11 cellular contexts compared by ENCODE assay signal in genomic region chr10:113957013-113957412, GRCh38.
DNase-seq lines count a peak whose midpoint lies in the region; ATAC-seq, FAIRE-seq and TF ChIP-seq lines count a peak whose summit lies in the region.
"Had no signal": no experiment of that assay in that cellular context is flagged by ENCODE, and none has a peak within 500 bp of the region (broad histone marks: within the 10 kb centered on the region; RNA-seq: fewer than 3 reads in every experiment).

No MANE protein-coding gene starts in this region.

- H3K14ac ChIP-seq in neuronal stem cell (ENCODE audit: low read length): no peak overlapping the region

- no peak overlapping the region for H3K23ac ChIP-seq in neuronal stem cell (ENCODE audit: low read depth, low read length, poor library complexity)

- no peak overlapping the region for H4K8ac ChIP-seq in neuronal stem cell (ENCODE audit: low read depth, low read length)

- FAIRE-seq in astrocyte (lab: Jason Lieb, UNC): no peak
- FAIRE-seq: K562 had no signal

- H4K20me1 ChIP-seq in astrocyte (ENCODE audit: insufficient read depth, low read length): no peaks in the 10 kb centered on the region

- H2AFZ ChIP-seq in astrocyte (ENCODE audit: low read depth, low read length) (no peak overlapping the region), neuronal stem cell (ENCODE audit: low read length) (no peak overlapping the region)

- no peaks in the 10 kb centered on the region for H3K79me1 ChIP-seq in neuronal stem cell (ENCODE audit: low read depth, low read length)

- H3K4me1 Mint-ChIP-seq in astrocyte (ENCODE audit: low read depth, unreplicated experiment): peaks cover 45% of the 10 kb centered on the region
- H3K4me1 Mint-ChIP-seq in T-cell: peaks cover 27 to 46% (median 39%) of the 10 kb centered on the region in 3 donors

- no peaks in the 10 kb centered on the region for H3K79me2 ChIP-seq in astrocyte (ENCODE audit: insufficient read depth, low read length)

- H2BK12ac ChIP-seq in neuronal stem cell (ENCODE audit: low read length): no peak overlapping the region

- no peak overlapping the region for H3K18ac ChIP-seq in neuronal stem cell (ENCODE audit: low read length)

- POLR2A ChIA-PET in T-cell (lab: Charles Lee): no interaction called here

- ATAC-seq in T-cell (replicated peaks in 1 of 4): no peak
- ATAC-seq in GM21423 (IDR thresholded peaks at IDR 0.05; ENCODE audit: unreplicated experiment): no peak
- ATAC-seq: K562 had no signal

- H2BK5ac ChIP-seq in neuronal stem cell (ENCODE audit: low read length): no peak overlapping the region

- DNase-seq in GM03348 (ENCODE audit: low spot score): peak; percentile 30
- DNase-seq in astrocyte (ENCODE audit: low read depth): peak; percentile 84
- DNase-seq in foreskin melanocyte: peak; percentile 31
- peak; percentile 69 for DNase-seq in skeletal muscle cell (ENCODE audit: low read depth)
- no peak for DNase-seq in T-cell
- DNase-seq in neuronal stem cell (ENCODE audit: low spot score): no peak
- no peak for DNase-seq in stimulated activated CD4-positive, alpha-beta T cell treated with anti-CD3 and anti-CD28 coated beads, Interleukin-4, amount 100 ng/mL, for 24 hours
- DNase-seq: cerebellar nuclear complex, SW 1271 had no signal

- no peak overlapping the region for H2BK15ac ChIP-seq in neuronal stem cell (ENCODE audit: low read length)

- H3K4me2 ChIP-seq in astrocyte (ENCODE audit: low read length) (peak overlapping the region; percentile 13), neuronal stem cell (ENCODE audit: insufficient read depth, low read length, poor library complexity, severe bottlenecking) (no peak overlapping the region)

- H3K27ac Mint-ChIP-seq in astrocyte (ENCODE audit: unreplicated experiment) (no peak overlapping the region), T-cell (no peak overlapping the region)

- H3K4me1 ChIP-seq in astrocyte (ENCODE audit: insufficient read depth, low read length) (peaks cover 20% of the 10 kb centered on the region), neuronal stem cell (ENCODE audit: control insufficient read depth in 2 of 2, insufficient read depth in 1 of 2, low read depth in 1 of 2, low read length in 2 of 2) (peaks cover 17 to 23% of the 10 kb centered on the region in 2 donors)

- H3K27ac ChIP-seq in astrocyte (ENCODE audit: low read depth, low read length) (no peak overlapping the region), neuronal stem cell (replicated peaks; ENCODE audit: low read length) (no peak overlapping the region)

- no CpG with 5 or more reads among the region's 5 CpGs for WGBS in neuronal stem cell (ENCODE audit: extremely low coverage in 2 of 2, insufficient read length in 2 of 2, insufficient replicate concordance in 1 of 2), 2 donors

- H3K9me3 Mint-ChIP-seq in astrocyte (ENCODE audit: unreplicated experiment): peaks cover 2% of the 10 kb centered on the region
- no peaks in the 10 kb centered on the region for H3K9me3 Mint-ChIP-seq in T-cell

- CTCF ChIA-PET in T-cell (lab: Charles Lee): no interaction called here

- H3K27me3 ChIP-seq in astrocyte (ENCODE audit: insufficient read depth, low read length) (no peaks in the 10 kb centered on the region), neuronal stem cell (ENCODE audit: control insufficient read depth in 3 of 3, insufficient read depth in 3 of 3, low read depth in 1 of 3, low read length in 3 of 3) (peaks cover 0 to 3% (median 0%) of the 10 kb centered on the region in 3 experiments)

- H3K36me3 Mint-ChIP-seq in astrocyte (ENCODE audit: low read depth, unreplicated experiment) (no peaks in the 10 kb centered on the region), T-cell (no peaks in the 10 kb centered on the region)

- H3K36me3 ChIP-seq in astrocyte (ENCODE audit: insufficient read depth, low read length): no peaks in the 10 kb centered on the region
- H3K36me3 ChIP-seq in neuronal stem cell (replicated peaks in 1 of 2; ENCODE audit: control insufficient read depth in 2 of 2, insufficient read depth in 2 of 2, low read length in 2 of 2): no peaks in the 10 kb centered on the region

- H3K4ac ChIP-seq in neuronal stem cell (ENCODE audit: low read length): no peak overlapping the region

- H2AK5ac ChIP-seq in neuronal stem cell (ENCODE audit: low read depth, low read length): no peak overlapping the region

- H3K4me3 Mint-ChIP-seq in astrocyte (ENCODE audit: unreplicated experiment) (no peak overlapping the region), T-cell (no peak overlapping the region)

- no peaks in the 10 kb centered on the region for H3K9me3 ChIP-seq in astrocyte (ENCODE audit: insufficient read depth, low read depth, low read length)
- peaks cover 0 to 2% of the 10 kb centered on the region in 2 donors for H3K9me3 ChIP-seq in neuronal stem cell (replicated peaks in 1 of 2; ENCODE audit: control insufficient read depth in 2 of 2, insufficient read depth in 1 of 2, low read depth in 1 of 2, low read length in 2 of 2)

- no peak overlapping the region for H3K9ac ChIP-seq in astrocyte (ENCODE audit: low read length)
- H3K9ac ChIP-seq in neuronal stem cell (ENCODE audit: low read depth, low read length, poor library complexity): no peak overlapping the region

- no peak overlapping the region for H4K91ac ChIP-seq in neuronal stem cell (ENCODE audit: low read depth, low read length, poor library complexity)

- peaks cover 3% of the 10 kb centered on the region for H3K27me3 Mint-ChIP-seq in astrocyte (ENCODE audit: low read depth, unreplicated experiment)
- peaks cover 4 to 5% of the 10 kb centered on the region in 2 donors for H3K27me3 Mint-ChIP-seq in T-cell

- no peak overlapping the region for H2BK120ac ChIP-seq in neuronal stem cell (ENCODE audit: low read depth, low read length)

- TF ChIP-seq CTCF in astrocyte (IDR thresholded peaks at IDR 0.05; ENCODE audit: insufficient read depth, low read depth, low read length): no peak

- H3K4me3 ChIP-seq in astrocyte (ENCODE audit: insufficient read depth, low read depth, low read length): no peak overlapping the region
- no peak overlapping the region for H3K4me3 ChIP-seq in skeletal muscle cell (ENCODE audit: low read depth, low read length)
- H3K4me3 ChIP-seq in neuronal stem cell (ENCODE audit: low read length in 2 of 2): no peak overlapping the region
- H3K4me3 ChIP-seq: K562 had no signal

Comparison
In these comparisons a context has a peak if more than half of its experiments do, and no peak if none do; other contexts are left out.
1. DNase-seq: peak in GM03348 (single experiment), astrocyte (single experiment), foreskin melanocyte (single experiment) and skeletal muscle cell (single experiment); none in T-cell (0 of 34), neuronal stem cell (single experiment) and stimulated activated CD4-positive, alpha-beta T cell treated with anti-CD3 and anti-CD28 coated beads, Interleukin-4, amount 100 ng/mL, for 24 hours (single experiment).